Comparison of ENCODE assay signal across 8 cellular contexts in genomic region chr1:65147424-65148177, GRCh38. TPM values are rescaled to one million over a fixed set of nuclear protein-coding genes. Genes with fewer than 3 reads are reported as not detected.
DNase-seq lines count a peak whose midpoint lies in the region; ATAC-seq and TF ChIP-seq lines count a peak whose summit lies in the region.

No MANE protein-coding gene starts in this region.

- peak overlapping the region; percentile 83 for H3K4me3 Mint-ChIP-seq in activated naive CD4-positive, alpha-beta T cell treated with anti-CD3 and anti-CD28 coated beads, Interleukin-2, amount 10 ng/mL, durations not matched to agents 7 days and 5 days

- peaks cover 10% of the 10 kb centered on the region for H3K4me1 ChIP-seq in cardiac muscle cell (ENCODE audit: low read depth)
- no peaks in the 10 kb centered on the region for H3K4me1 ChIP-seq in parathyroid adenoma

- H3K9ac ChIP-seq in parathyroid adenoma: no peak overlapping the region

- H3K9me3 ChIP-seq in cardiac muscle cell (ENCODE audit: low read depth) (no peaks in the 10 kb centered on the region), parathyroid adenoma (ENCODE audit: control insufficient read depth, low read length) (no peaks in the 10 kb centered on the region)

- H3K27me3 ChIP-seq in cardiac muscle cell (peaks cover 24% of the 10 kb centered on the region), parathyroid adenoma (ENCODE audit: control insufficient read depth, insufficient read depth, low read length) (no peaks in the 10 kb centered on the region)

- peak overlapping the region; percentile 51 for H3K4me3 ChIP-seq in cardiac muscle cell
- peak overlapping the region; percentile 64 for H3K4me3 ChIP-seq in parathyroid adenoma (ENCODE audit: low read depth, low read length)

- no peaks in the 10 kb centered on the region for H3K9me3 Mint-ChIP-seq in activated naive CD4-positive, alpha-beta T cell treated with anti-CD3 and anti-CD28 coated beads, Interleukin-2, amount 10 ng/mL, durations not matched to agents 7 days and 5 days

- H3K36me3 Mint-ChIP-seq in activated naive CD4-positive, alpha-beta T cell treated with anti-CD3 and anti-CD28 coated beads, Interleukin-2, amount 10 ng/mL, durations not matched to agents 7 days and 5 days: peaks cover 16% of the 10 kb centered on the region

- ATAC-seq in GM18861 (IDR thresholded peaks at IDR 0.05; ENCODE audit: unreplicated experiment) (peak; percentile 46), HG03060 (IDR thresholded peaks at IDR 0.05; ENCODE audit: low read depth, unreplicated experiment) (peak; percentile 39)

- TF ChIP-seq CTCF in cardiac muscle cell (IDR thresholded peaks at IDR 0.05; ENCODE audit: low read depth, low read length): no peak
- TF ChIP-seq CTCF in parathyroid adenoma (IDR thresholded peaks at IDR 0.05): no peak

- H3K79me2 ChIP-seq in parathyroid adenoma: no peaks in the 10 kb centered on the region

- DNase-seq in AG20443 (ENCODE audit: low spot score): peak; percentile 76
- peak; percentile 5 to 26 for DNase-seq in NOMO-1 (lab: John Stamatoyannopoulos, UW; ENCODE audit: unreplicated experiment in 2 of 2)
- DNase-seq in activated naive CD4-positive, alpha-beta T cell treated with anti-CD3 and anti-CD28 coated beads, Interleukin-2, amount 10 ng/mL, durations not matched to agents 7 days and 5 days: peak; percentile 70
- DNase-seq in cardiac muscle cell (ENCODE audit: low read depth in 1 of 2, low spot score in 1 of 2): peak; percentile 50 to 63
- DNase-seq in COR-L47 (lab: John Stamatoyannopoulos, UW): no peak

- H3K4me2 ChIP-seq in parathyroid adenoma (ENCODE audit: low read length): peak overlapping the region; percentile 95

- H3K27ac Mint-ChIP-seq in activated naive CD4-positive, alpha-beta T cell treated with anti-CD3 and anti-CD28 coated beads, Interleukin-2, amount 10 ng/mL, durations not matched to agents 7 days and 5 days: peak overlapping the region; percentile 84

- CTCF ChIA-PET in activated naive CD4-positive, alpha-beta T cell treated with anti-CD3 and anti-CD28 coated beads, Interleukin-2, amount 10 ng/mL, durations not matched to agents 7 days and 5 days (lab: Charles Lee): no interaction called here

- no peaks in the 10 kb centered on the region for H3K36me3 ChIP-seq in cardiac muscle cell
- H3K36me3 ChIP-seq in parathyroid adenoma (ENCODE audit: control insufficient read depth, insufficient read depth, low read length): no peaks in the 10 kb centered on the region

- H3K4me1 Mint-ChIP-seq in activated naive CD4-positive, alpha-beta T cell treated with anti-CD3 and anti-CD28 coated beads, Interleukin-2, amount 10 ng/mL, durations not matched to agents 7 days and 5 days: peaks cover 38% of the 10 kb centered on the region

- H2AFZ ChIP-seq in parathyroid adenoma: peak overlapping the region; percentile 74

- H3K27me3 Mint-ChIP-seq in activated naive CD4-positive, alpha-beta T cell treated with anti-CD3 and anti-CD28 coated beads, Interleukin-2, amount 10 ng/mL, durations not matched to agents 7 days and 5 days: peaks cover 49% of the 10 kb centered on the region

- H3K27ac ChIP-seq in cardiac muscle cell: no peak overlapping the region
- no peak overlapping the region for H3K27ac ChIP-seq in parathyroid adenoma

RNA-seq across cellular contexts. Expression of gene AK4, which starts 0.4 kb away (rescaled TPM):
- total RNA-seq in cardiac muscle cell: 93.1 and 144 TPM in 2 replicates
- polyA plus RNA-seq in cardiac muscle cell: 114 and 133 TPM in 2 replicates
